8 cellular contexts compared by ENCODE assay signal in the genomic region with DNA sequence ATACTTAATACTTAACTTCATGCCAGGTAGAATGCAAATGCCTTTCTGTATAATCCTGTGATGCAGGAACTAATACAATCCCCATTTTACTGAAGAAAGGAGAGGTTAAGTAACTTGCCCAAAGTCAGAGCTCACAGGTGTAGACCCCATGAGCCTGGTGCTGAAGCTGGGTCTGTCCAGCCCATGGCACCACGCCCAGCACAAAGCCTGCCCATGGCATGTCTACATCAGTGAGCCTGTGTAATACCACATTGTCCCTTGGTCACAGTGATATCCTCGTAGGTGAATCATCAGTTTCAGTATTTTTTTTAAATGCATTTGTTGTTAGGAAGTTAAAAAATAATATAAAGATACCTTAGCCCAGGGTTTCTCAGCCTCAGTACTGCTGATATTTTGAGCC. TPM values are rescaled to one million over a fixed set of nuclear protein-coding genes. Genes with fewer than 3 reads are reported as not detected.
A peak's percentile ranks its signal among the peaks of the same experiment; 100 is the strongest.
DNase-seq lines count a peak whose midpoint lies in the region; ATAC-seq and TF ChIP-seq lines count a peak whose summit lies in the region.

No MANE protein-coding gene starts in this region.

- peak; percentile 36 for ATAC-seq in GM18907 (IDR thresholded peaks at IDR 0.05; ENCODE audit: unreplicated experiment)
- no peak for ATAC-seq in GM19455 (IDR thresholded peaks at IDR 0.05; ENCODE audit: unreplicated experiment)

- no peaks in the 10 kb centered on the region for H3K9me3 Mint-ChIP-seq in neural crest cell

- H3K4me1 Mint-ChIP-seq in neural crest cell = peaks cover 45% of the 10 kb centered on the region

- peaks cover 28 to 67% of the 10 kb centered on the region in 2 donors for H3K4me1 ChIP-seq in ascending aorta

- DNase-seq in HL-60 (ENCODE audit: low read depth in 1 of 2, low spot score in 1 of 2) (no peak), ascending aorta (ENCODE audit: low spot score in 2 of 2) (no peak), neural crest cell (ENCODE audit: low read depth, low spot score) (no peak), NCI-H2196 treated with DMSO at 0.1 percent for 48 hours (lab: John Stamatoyannopoulos, UW; ENCODE audit: unreplicated experiment) (no peak), NCI-H1105 treated with DMSO at 0.1 percent for 48 hours (lab: John Stamatoyannopoulos, UW) (no peak), HuH-7 (ENCODE audit: low spot score) (no peak)

- H3K9me3 ChIP-seq in ascending aorta = no peaks in the 10 kb centered on the region

- H3K27me3 ChIP-seq in HL-60 (ENCODE audit: insufficient read depth, poor library complexity, severe bottlenecking) (no peaks in the 10 kb centered on the region), ascending aorta (no peaks in the 10 kb centered on the region)

- peak overlapping the region; percentile 71 for H3K27ac Mint-ChIP-seq in neural crest cell (ENCODE audit: unreplicated experiment)

- peaks cover 6 to 8% of the 10 kb centered on the region in 2 donors for H3K36me3 ChIP-seq in ascending aorta

- no peak for TF ChIP-seq CTCF in HL-60 (IDR thresholded peaks at IDR 0.05; ENCODE audit: insufficient read depth, low read length)
- no peak for TF ChIP-seq CTCF in ascending aorta (IDR thresholded peaks at IDR 0.05)
- no peak for TF ChIP-seq CTCF in neural crest cell (conservative IDR thresholded peaks at IDR 0.05)

- no peak overlapping the region for H3K4me3 Mint-ChIP-seq in neural crest cell

- H3K27ac ChIP-seq in HL-60 (replicated peaks) (peak overlapping the region; percentile 81), ascending aorta (peak overlapping the region; percentile 90 to 93)

- H3K27me3 Mint-ChIP-seq in neural crest cell (ENCODE audit: low read depth) = no peaks in the 10 kb centered on the region

- H3K36me3 Mint-ChIP-seq in neural crest cell (ENCODE audit: low read depth) = no peaks in the 10 kb centered on the region

- intact Hi-C loops in ascending aorta (cut with DNase I) = loop anchor here (2.0 kb wide), 1 partner anchor 71 kb away; the partner anchor contains the start of gene MCFD2

- H3K4me3 ChIP-seq in HL-60 (replicated peaks; ENCODE audit: insufficient read depth, low read length) (no peak overlapping the region), ascending aorta (no peak overlapping the region)

RNA-seq across cellular contexts. Expression of gene TTC7A, which starts 44.5 kb away (rescaled TPM):
- total RNA-seq in ascending aorta = 181 TPM
- total RNA-seq in neural crest cell = 9.6 and 9.8 TPM in 2 replicates

Comparison
In these comparisons a context has a peak if more than half of its experiments do, and no peak if none do; other contexts are left out.
1. RNA of gene TTC7A, which starts 44.5 kb away (total RNA-seq): 181 TPM in ascending aorta (single experiment); 9.6 to 9.8 TPM in neural crest cell; every median in the first group is over 10 times any median in the second.